14 cellular contexts compared by ENCODE assay signal in the genomic region with DNA sequence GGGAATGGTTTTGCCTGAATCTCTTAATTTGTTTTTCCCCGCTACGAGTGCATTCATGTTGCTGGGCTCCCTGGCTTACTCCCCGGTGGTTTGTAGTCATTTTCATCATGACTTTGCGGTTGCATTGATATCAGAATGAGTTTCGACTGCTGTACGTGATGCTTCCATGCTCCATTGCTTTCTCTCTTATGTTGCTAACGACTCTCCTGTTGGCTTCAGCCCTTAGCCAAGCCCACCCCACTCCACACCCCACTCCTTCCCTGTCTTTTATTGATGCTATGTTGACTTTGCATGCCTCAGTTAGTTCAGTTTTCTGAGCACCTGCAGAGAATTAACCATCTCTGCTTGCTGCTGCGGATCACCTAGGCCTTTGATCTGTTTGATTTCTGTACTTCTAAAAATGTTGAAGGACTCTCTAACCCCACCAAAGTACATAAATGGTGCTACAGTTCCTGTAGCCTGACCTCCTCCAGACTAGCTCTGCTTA.
A peak's percentile ranks its signal among the peaks of the same experiment; 100 is the strongest.
DNase-seq lines count a peak whose midpoint lies in the region; ATAC-seq and TF ChIP-seq lines count a peak whose summit lies in the region.
"Had no signal": no experiment of that assay in that cellular context is flagged by ENCODE, and none has a peak within 500 bp of the region (broad histone marks: within the 10 kb centered on the region; RNA-seq: fewer than 3 reads in every experiment).

No MANE protein-coding gene starts in this region.

- no peak overlapping the region for H2BK20ac ChIP-seq in H9 (ENCODE audit: low read depth, low read length, poor library complexity, severe bottlenecking)

- intact Hi-C loops in OCI-LY7 (cut with micrococcal nuclease; ENCODE audit: unreplicated experiment), result loop anchor here (1.0 to 5.0 kb wide), 5 partner anchors 41 to 291 kb away; no protein-coding TSS in a partner anchor
- intact Hi-C loops in MCF 10A (cut with micrococcal nuclease), result no loop called here

- H3K4me1 ChIP-seq in OCI-LY7 (ENCODE audit: insufficient read depth, low read length, poor library complexity, severe bottlenecking) (peaks cover 71% of the 10 kb centered on the region), H9 (ENCODE audit: insufficient read depth, low read length) (no peaks in the 10 kb centered on the region)
- H3K4me1 ChIP-seq: parathyroid adenoma had no signal

- H3K4me1 Mint-ChIP-seq in H9, result no peaks in the 10 kb centered on the region
- no peaks in the 10 kb centered on the region for H3K4me1 Mint-ChIP-seq in MCF 10A (ENCODE audit: insufficient read depth, unreplicated experiment)
- peaks cover 33% of the 10 kb centered on the region for H3K4me1 Mint-ChIP-seq in type B pancreatic cell (ENCODE audit: unreplicated experiment)

- H3K36me3 ChIP-seq in OCI-LY7 (ENCODE audit: insufficient read depth, low read length), result no peaks in the 10 kb centered on the region
- H3K36me3 ChIP-seq: cardiac muscle cell had no signal

- BruUV-seq in OCI-LY7 (replicated peaks; lab: Mats Ljungman, UMichigan) (no TSS peak), MCF 10A (replicated peaks; lab: Mats Ljungman, UMichigan) (no TSS peak)

- H3K4me3 ChIP-seq in GM12864 (ENCODE audit: low read depth, low read length) (no peak overlapping the region), OCI-LY7 (ENCODE audit: low read depth, low read length, poor library complexity, severe bottlenecking) (peak overlapping the region; percentile 62)
- H3K4me3 ChIP-seq: cardiac muscle cell, hepatocyte had no signal

- H3K4me2 ChIP-seq in OCI-LY7 (ENCODE audit: low read length) (peak overlapping the region; percentile 77), H9 (ENCODE audit: insufficient read depth, insufficient read length, low read length) (no peak overlapping the region)
- H3K4me2 ChIP-seq: hepatocyte had no signal

- H3K27me3 Mint-ChIP-seq in H9 (ENCODE audit: low read depth) (no peaks in the 10 kb centered on the region; the same call in 1 of the 2 replicates), MCF 10A (ENCODE audit: insufficient read depth, unreplicated experiment) (no peaks in the 10 kb centered on the region), type B pancreatic cell (no peaks in the 10 kb centered on the region)

- peak; percentile 89 for ATAC-seq in GM21526 (IDR thresholded peaks at IDR 0.05; ENCODE audit: low FRiP score, unreplicated experiment)
- peak; percentile 84 for ATAC-seq in HG03460 (IDR thresholded peaks at IDR 0.05; ENCODE audit: unreplicated experiment)
- ATAC-seq: CD8-positive, alpha-beta T cell had no signal

- H3K79me1 ChIP-seq in H9 (ENCODE audit: insufficient read depth, low read depth, low read length, poor library complexity, severe bottlenecking), result no peaks in the 10 kb centered on the region

- DNase-seq in GM12864 (ENCODE audit: low read depth) (peak; percentile 61), OCI-LY7 (ENCODE audit: low spot score) (peak; percentile 98), H9 (no peak), MCF 10A (ENCODE audit: unreplicated experiment) (no peak), type B pancreatic cell (ENCODE audit: extremely low spot score, unreplicated experiment) (no peak), hippocampal formation (lab: John Stamatoyannopoulos, UW) (no peak)
- DNase-seq: activated CD4-positive, alpha-beta T cell treated with anti-CD3 and anti-CD28 coated beads for 48 hours; CD8-positive, alpha-beta T cell; NK-92 treated with Interleukin-12 subunit alpha and Interleukin-12 subunit beta, amount 100 ng/mL, for 24 hours had no signal

- H3K14ac ChIP-seq in H9 (ENCODE audit: insufficient read depth, low read length), result no peak overlapping the region

- WGBS in H9 (ENCODE audit: extremely low coverage, insufficient read length, low lambda C conversion rate), result no CpG with 5 or more reads among the region's 8 CpGs

- no peak overlapping the region for H3K4me3 Mint-ChIP-seq in H9
- no peak overlapping the region for H3K4me3 Mint-ChIP-seq in MCF 10A (ENCODE audit: unreplicated experiment)
- no peak overlapping the region for H3K4me3 Mint-ChIP-seq in type B pancreatic cell
- H3K4me3 Mint-ChIP-seq: CD8-positive, alpha-beta T cell had no signal

- CTCF ChIA-PET in OCI-LY7 (lab: Charles Lee; ENCODE audit: unreplicated experiment), result interaction anchor here (0.9 to 2.1 kb wide), 3 partner anchors 9 to 41 kb away, joined by 3 to 10 read pairs (median 4); no protein-coding TSS in a partner anchor
- CTCF ChIA-PET in MCF 10A (lab: Yijun Ruan, JAX), result interaction anchor here (0.7 kb wide), 1 partner anchor 167 kb away, joined by 3 read pairs; no protein-coding TSS in a partner anchor

- peak overlapping the region; percentile 99 for H3K27ac ChIP-seq in OCI-LY7 (ENCODE audit: low read depth, low read length, poor library complexity, severe bottlenecking)
- H3K27ac ChIP-seq in H9 (ENCODE audit: insufficient read length, low read depth, low read length), result no peak overlapping the region
- H3K27ac ChIP-seq: cardiac muscle cell, hepatocyte, parathyroid adenoma had no signal

- H3K23ac ChIP-seq in H9 (ENCODE audit: insufficient read length, low read depth, low read length), result no peak overlapping the region

- H2AFZ ChIP-seq in OCI-LY7 (ENCODE audit: low read length) (no peak overlapping the region), H9 (ENCODE audit: low read length) (no peak overlapping the region)
- H2AFZ ChIP-seq: hepatocyte, parathyroid adenoma had no signal

- no peak overlapping the region for H4K91ac ChIP-seq in H9 (ENCODE audit: insufficient read length, low read depth, low read length)

- no peak overlapping the region for H2BK120ac ChIP-seq in H9 (ENCODE audit: low read depth, low read length, poor library complexity, severe bottlenecking)

- H3K9me3 Mint-ChIP-seq in H9 (no peaks in the 10 kb centered on the region), MCF 10A (ENCODE audit: unreplicated experiment) (no peaks in the 10 kb centered on the region), type B pancreatic cell (no peaks in the 10 kb centered on the region)
- H3K9me3 Mint-ChIP-seq: CD8-positive, alpha-beta T cell had no signal

- H4K20me1 ChIP-seq in OCI-LY7 (ENCODE audit: insufficient read depth, low read length) (no peaks in the 10 kb centered on the region), H9 (ENCODE audit: control insufficient read depth, insufficient read depth, insufficient read length) (no peaks in the 10 kb centered on the region)

- POLR2A ChIA-PET in OCI-LY7 (lab: Charles Lee) (interaction anchor here (0.6 to 5.8 kb wide), 11 partner anchors 9 to 268 kb away, joined by 3 to 48 read pairs (median 6); no protein-coding TSS in a partner anchor), MCF 10A (lab: Yijun Ruan, JAX) (no interaction called here)

- no peak overlapping the region for H2AK5ac ChIP-seq in H9 (ENCODE audit: insufficient read length, low read length)

- no peaks in the 10 kb centered on the region for H3K27me3 ChIP-seq in H9 (ENCODE audit: insufficient read depth, low read length)
- H3K27me3 ChIP-seq: cardiac muscle cell, hepatocyte had no signal

- no peak overlapping the region for H4K8ac ChIP-seq in H9 (replicated peaks; ENCODE audit: insufficient read length, low read depth, low read length)

- no peak overlapping the region for H3T11ph ChIP-seq in H9 (ENCODE audit: low read length)

- H3K56ac ChIP-seq in H9 (ENCODE audit: insufficient read length, low read depth, low read length), result no peak overlapping the region

- H3K9me3 ChIP-seq in OCI-LY7 (ENCODE audit: low read length) (no peaks in the 10 kb centered on the region), H9 (ENCODE audit: control insufficient read depth, low read depth, low read length) (no peaks in the 10 kb centered on the region)

- H3K18ac ChIP-seq in H9 (ENCODE audit: insufficient read length, low read depth, low read length), result no peak overlapping the region

- no peak overlapping the region for H3K4ac ChIP-seq in H9 (ENCODE audit: low read depth, low read length)

- no peaks in the 10 kb centered on the region for H3K36me3 Mint-ChIP-seq in H9 (ENCODE audit: insufficient read depth in 1 of 3, low read depth in 3 of 3)
- peaks cover 6% of the 10 kb centered on the region for H3K36me3 Mint-ChIP-seq in MCF 10A (ENCODE audit: insufficient read depth, unreplicated experiment)
- peaks cover 11% of the 10 kb centered on the region for H3K36me3 Mint-ChIP-seq in type B pancreatic cell

- H3K27ac Mint-ChIP-seq in H9 (peak overlapping the region in 1 of 3 experiments; percentile 16; a peak in 1 of 7 replicates), MCF 10A (ENCODE audit: low read depth, unreplicated experiment) (no peak overlapping the region), type B pancreatic cell (no peak overlapping the region)
- H3K27ac Mint-ChIP-seq: CD8-positive, alpha-beta T cell had no signal

- H2BK5ac ChIP-seq in H9 (ENCODE audit: insufficient read length, low read length), result no peak overlapping the region

- TF ChIP-seq CTCF in GM12864 (IDR thresholded peaks at IDR 0.05; ENCODE audit: low read depth, low read length, missing control alignments) (peak; percentile 3), OCI-LY7 (conservative IDR thresholded peaks at IDR 0.05; ENCODE audit: low read length) (peak; percentile 38; the same call in 1 of the 2 replicates), H9 (conservative IDR thresholded peaks at IDR 0.05) (no peak), MCF 10A (IDR thresholded peaks at IDR 0.05; ENCODE audit: unreplicated experiment) (no peak), type B pancreatic cell (conservative IDR thresholded peaks at IDR 0.05) (no peak)

- H3K23me2 ChIP-seq in H9 (ENCODE audit: insufficient read length, low read depth, low read length, poor library complexity, severe bottlenecking), result no peaks in the 10 kb centered on the region

- H3K9me2 ChIP-seq in OCI-LY7 (ENCODE audit: insufficient read depth, low read length), result no peaks in the 10 kb centered on the region

- peaks cover 31% of the 10 kb centered on the region; the same call in 1 of the 2 replicates for H3K79me2 ChIP-seq in OCI-LY7 (ENCODE audit: insufficient read depth, low read depth, low read length)
- no peaks in the 10 kb centered on the region for H3K79me2 ChIP-seq in H9 (ENCODE audit: insufficient read depth, low read length)
- H3K79me2 ChIP-seq: hepatocyte, parathyroid adenoma had no signal

- H2BK12ac ChIP-seq in H9 (ENCODE audit: insufficient read length, low read depth, low read length), result no peak overlapping the region

- H4K5ac ChIP-seq in H9 (ENCODE audit: insufficient read length, low read depth, low read length), result no peak overlapping the region

- H2BK15ac ChIP-seq in H9 (ENCODE audit: low read depth, low read length), result no peak overlapping the region

- no peak overlapping the region for H3K9ac ChIP-seq in H9 (ENCODE audit: extremely low read depth, insufficient read length, low read length)
- H3K9ac ChIP-seq: parathyroid adenoma had no signal

Comparison
In these comparisons a context has a peak if more than half of its experiments do, and no peak if none do; other contexts are left out.
1. DNase-seq: peak in GM12864 (single experiment) and OCI-LY7 (single experiment); none in H9 (single experiment), MCF 10A (single experiment), type B pancreatic cell (single experiment) and hippocampal formation (0 of 2).
2. CTCF ChIP-seq: peak in GM12864 (single experiment) and OCI-LY7 (single experiment); none in H9 (single experiment), MCF 10A (single experiment) and type B pancreatic cell (single experiment).